22 cellular contexts compared by ENCODE assay signal in the genomic region with DNA sequence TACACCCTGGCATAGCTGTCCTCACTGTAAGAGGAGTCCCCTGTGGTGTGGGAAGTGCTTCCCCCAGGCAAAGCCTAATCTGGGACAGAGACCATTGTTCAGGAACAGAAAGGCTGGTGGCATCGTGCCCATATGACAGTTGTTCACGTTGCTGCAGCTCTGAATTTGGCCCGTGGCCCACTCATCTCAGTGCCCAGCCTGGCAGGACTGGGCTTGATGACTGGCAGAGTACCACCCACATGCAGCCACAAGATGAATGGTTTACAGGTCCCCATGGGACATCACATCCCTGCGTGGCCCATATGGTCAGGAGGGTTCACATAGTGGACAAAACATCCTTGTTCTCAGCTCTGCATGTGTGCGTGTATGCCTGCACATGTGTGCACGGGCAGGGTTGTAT. TPM values are rescaled to one million over a fixed set of nuclear protein-coding genes. Genes with fewer than 3 reads are reported as not detected.
DNase-seq lines count a peak whose midpoint lies in the region; ATAC-seq, FAIRE-seq and TF ChIP-seq lines count a peak whose summit lies in the region.
"Had no signal": no experiment of that assay in that cellular context is flagged by ENCODE, and none has a peak within 500 bp of the region (broad histone marks: within the 10 kb centered on the region; RNA-seq: fewer than 3 reads in every experiment).

No MANE protein-coding gene starts in this region.

- no peaks in the 10 kb centered on the region for H3K9me2 ChIP-seq in Karpas-422 (replicated peaks; ENCODE audit: insufficient read depth, low read length)

- BruUV-seq in HepG2 (replicated peaks; lab: Mats Ljungman, UMichigan): no TSS peak

- 0 out of 2 replicates have a peak, but pooled peaks cover 9% of the 10 kb centered on the region for H3K4me1 ChIP-seq in HepG2 (ENCODE audit: insufficient read depth, low read length)
- H3K4me1 ChIP-seq in right lobe of liver: no peaks in the 10 kb centered on the region
- H3K4me1 ChIP-seq in Karpas-422 (ENCODE audit: low read length): peaks cover 11% of the 10 kb centered on the region; the same call in 1 of the 2 replicates
- H3K4me1 ChIP-seq: gastroesophageal sphincter, left lung, uterus had no signal

- FAIRE-seq in HepG2 (lab: Jason Lieb, UNC): no peak
- FAIRE-seq: colon, G401.6 had no signal

- H3K27me3 ChIP-seq in HepG2 (ENCODE audit: control insufficient read depth in 1 of 2, insufficient read depth in 2 of 2, low read length in 2 of 2): peaks cover 1 to 52% of the 10 kb centered on the region in 2 experiments; a peak in 4 of 5 replicates
- H3K27me3 ChIP-seq in right lobe of liver: no peaks in the 10 kb centered on the region
- H3K27me3 ChIP-seq in Karpas-422 (ENCODE audit: low read length): no peaks in the 10 kb centered on the region
- H3K27me3 ChIP-seq: uterus had no signal

- no peak overlapping the region for H3K9ac ChIP-seq in HepG2 (ENCODE audit: insufficient read depth, low read depth, low read length)
- H3K9ac ChIP-seq in Karpas-422 (ENCODE audit: low read length): no peak overlapping the region

- H3K4me1 Mint-ChIP-seq in natural killer cell treated with Interleukin-12 subunit alpha and Interleukin-12 subunit beta and Interleukin-15 and Interleukin-18, amount 100 ng/mL, for 72 hours (ENCODE audit: low read depth in 2 of 2): no peaks in the 10 kb centered on the region

- H2AFZ ChIP-seq in HepG2 (ENCODE audit: low read length): no peak overlapping the region
- H2AFZ ChIP-seq in Karpas-422 (ENCODE audit: low read length): no peak overlapping the region
- H2AFZ ChIP-seq: PC-9 had no signal

- no peak for DNase-seq in HepG2 (ENCODE audit: low spot score)
- DNase-seq in right lobe of liver: no peak
- DNase-seq in NCI-H2081 treated with DMSO at 0.1 percent for 48 hours (lab: John Stamatoyannopoulos, UW): peak; percentile 72
- DNase-seq in cerebellar cortex (ENCODE audit: low spot score): peak; percentile 91
- no peak for DNase-seq in natural killer cell treated with Interleukin-12 subunit alpha and Interleukin-12 subunit beta and Interleukin-15 and Interleukin-18, amount 100 ng/mL, for 72 hours (ENCODE audit: low spot score)
- no peak for DNase-seq in Karpas-422
- no peak for DNase-seq in EL
- DNase-seq: ACHN; activated CD4-positive, CD25-positive, alpha-beta regulatory T cell treated with anti-CD3 and anti-CD28 coated beads, Interleukin-2, amount 50 U/mL, for 72 hours; activated gamma-delta T cell treated with Interleukin-2 at 50 U/mL for 16 hours; CD8-positive, alpha-beta T cell; left lung; NCI-H510A treated with DMSO at 0.1 percent for 48 hours; PC-9; T-helper 9 cell; uterus had no signal

- H3K4me3 ChIP-seq in HepG2 (replicated peaks in 1 of 3; ENCODE audit: insufficient read depth in 1 of 3, low read depth in 2 of 3, low read length in 3 of 3): no peak overlapping the region
- no peak overlapping the region for H3K4me3 ChIP-seq in right lobe of liver
- H3K4me3 ChIP-seq in Karpas-422 (ENCODE audit: low read length): no peak overlapping the region
- H3K4me3 ChIP-seq: gastroesophageal sphincter, left lung, PC-9, uterus had no signal

- H3K4me2 ChIP-seq in HepG2 (ENCODE audit: low read depth, low read length) (no peak overlapping the region), Karpas-422 (ENCODE audit: low read depth, low read length, poor library complexity, severe bottlenecking) (no peak overlapping the region)
- H3K4me2 ChIP-seq: PC-9 had no signal

- H3K36me3 ChIP-seq in HepG2 (replicated peaks in 1 of 2; ENCODE audit: control insufficient read depth in 1 of 2, insufficient read depth in 2 of 2, low read length in 2 of 2) (no peaks in the 10 kb centered on the region), right lobe of liver (no peaks in the 10 kb centered on the region), Karpas-422 (ENCODE audit: insufficient read depth, low read length) (no peaks in the 10 kb centered on the region)
- H3K36me3 ChIP-seq: gastroesophageal sphincter, left lung, uterus had no signal

- no peak overlapping the region for H3K4me3 Mint-ChIP-seq in natural killer cell treated with Interleukin-12 subunit alpha and Interleukin-12 subunit beta and Interleukin-15 and Interleukin-18, amount 100 ng/mL, for 72 hours
- H3K4me3 Mint-ChIP-seq: CD8-positive, alpha-beta T cell had no signal

- TF ChIP-seq RAD21 in HepG2 (CRISPR knock-in tag; IDR thresholded peaks at IDR 0.05): no peak

- in situ Hi-C loops in HepG2 (cut with HindIII; ENCODE audit: extremely low pct_ligation_motif_present, low pct_unique_long_range_greater_than_20kb): no loop called here

- H3K79me2 ChIP-seq in HepG2 (ENCODE audit: insufficient read depth, low read length) (no peaks in the 10 kb centered on the region), Karpas-422 (ENCODE audit: low read length) (no peaks in the 10 kb centered on the region)

- H3K36me3 Mint-ChIP-seq in natural killer cell treated with Interleukin-12 subunit alpha and Interleukin-12 subunit beta and Interleukin-15 and Interleukin-18, amount 100 ng/mL, for 72 hours: no peaks in the 10 kb centered on the region
- H3K36me3 Mint-ChIP-seq: CD8-positive, alpha-beta T cell had no signal

- TF ChIP-seq EP300 in HepG2 (IDR thresholded peaks at IDR 0.05; ENCODE audit: low read depth in 2 of 2, low read length in 2 of 2) (no peak), HepG2 (CRISPR knock-in tag; IDR thresholded peaks at IDR 0.05; ENCODE audit: borderline replicate concordance) (no peak)

- no peaks in the 10 kb centered on the region for H4K20me1 ChIP-seq in HepG2 (ENCODE audit: insufficient read depth, low read length)
- H4K20me1 ChIP-seq in Karpas-422 (ENCODE audit: insufficient read depth, low read depth, low read length): no peaks in the 10 kb centered on the region

- intact Hi-C loops in HepG2 (cut with micrococcal nuclease; ENCODE audit: unreplicated experiment): no loop called here
- intact Hi-C loops in right lobe of liver (cut with DNase I): no loop called here

- CTCF ChIA-PET in HepG2 (lab: Yijun Ruan, JAX; ENCODE audit: low intra/inter-chr PET ratio, low total read pairs): no interaction called here

- no peak overlapping the region for H3K27ac Mint-ChIP-seq in natural killer cell treated with Interleukin-12 subunit alpha and Interleukin-12 subunit beta and Interleukin-15 and Interleukin-18, amount 100 ng/mL, for 72 hours
- H3K27ac Mint-ChIP-seq: CD8-positive, alpha-beta T cell had no signal

- H3K27ac ChIP-seq in HepG2 (ENCODE audit: extremely low read length, insufficient read depth, low read length) (no peak overlapping the region), right lobe of liver (no peak overlapping the region), Karpas-422 (ENCODE audit: low read length) (no peak overlapping the region)
- H3K27ac ChIP-seq: gastroesophageal sphincter, left lung, PC-9, uterus had no signal

- WGBS in HepG2 (ENCODE audit: low lambda C conversion rate): 17% methylated on average over 3 of the region's 6 CpGs
- 55% methylated on average over 4 of the region's 6 CpGs for WGBS in right lobe of liver (ENCODE audit: insufficient coverage, low coverage, low lambda C conversion rate, missing lambda C conversion rate)

- ATAC-seq in HepG2 (no peak), right lobe of liver (no peak), GM21367 (IDR thresholded peaks at IDR 0.05; ENCODE audit: unreplicated experiment) (no peak)
- ATAC-seq in natural killer cell treated with Interleukin-12 subunit alpha and Interleukin-12 subunit beta and Interleukin-15 and Interleukin-18, amount 100 ng/mL, for 72 hours: no peak
- ATAC-seq: CD8-positive, alpha-beta T cell; gastroesophageal sphincter; left lung; sciatic nerve had no signal

- H3K27me3 Mint-ChIP-seq in natural killer cell treated with Interleukin-12 subunit alpha and Interleukin-12 subunit beta and Interleukin-15 and Interleukin-18, amount 100 ng/mL, for 72 hours: peaks cover 33 to 44% of the 10 kb centered on the region in 2 donors

- H3K9me3 Mint-ChIP-seq in natural killer cell treated with Interleukin-12 subunit alpha and Interleukin-12 subunit beta and Interleukin-15 and Interleukin-18, amount 100 ng/mL, for 72 hours: no peaks in the 10 kb centered on the region

- H3K9me3 ChIP-seq in HepG2 (ENCODE audit: low read length) (no peaks in the 10 kb centered on the region), right lobe of liver (no peaks in the 10 kb centered on the region), Karpas-422 (ENCODE audit: low read length) (no peaks in the 10 kb centered on the region)
- H3K9me3 ChIP-seq: uterus had no signal

- no peak for TF ChIP-seq CTCF in HepG2 (CRISPR knock-in tag; IDR thresholded peaks at IDR 0.05)
- no peak for TF ChIP-seq CTCF in right lobe of liver (IDR thresholded peaks at IDR 0.05)

- POLR2A ChIA-PET in HepG2 (lab: Yijun Ruan, JAX): no interaction called here

- no peak for TF ChIP-seq POLR2A in HepG2 (IDR thresholded peaks at IDR 0.05; ENCODE audit: insufficient read depth in 1 of 2, low read depth in 2 of 2, low read length in 2 of 2)
- no peak for TF ChIP-seq POLR2A in right lobe of liver (IDR thresholded peaks at IDR 0.05)

RNA-seq across cellular contexts. Expression of gene IQSEC3, which starts 17.5 kb away (rescaled TPM):
- total RNA-seq in HepG2 (2016; rRNA removed; fragmentation: Illumina TruSeq; extraction: Trizol) (not detected in 2 replicates), right lobe of liver (under 1 TPM in 5 of 6 experiments, not detected in 1; 0.05 to 0.64 (median 0.15) TPM)
- total RNA-seq in HepG2 (2016; cell fraction: cytosol; rRNA removed; fragmentation: Illumina TruSeq; extraction: Trizol; ENCODE audit: low read depth): not detected in 2 replicates
- total RNA-seq in HepG2 (2016; cell fraction: insoluble cytoplasmic fraction; rRNA removed; fragmentation: Illumina TruSeq; extraction: Trizol): not detected in 2 replicates
- total RNA-seq in HepG2 (2016; cell fraction: membrane; rRNA removed; fragmentation: Illumina TruSeq; extraction: Trizol): not detected in 2 replicates
- not detected in 2 replicates for total RNA-seq in HepG2 (2016; cell fraction: nucleus; rRNA removed; fragmentation: Illumina TruSeq; extraction: Trizol)
- polyA plus RNA-seq in HepG2 (2011; rRNA removed): not detected in 2 replicates
- polyA plus RNA-seq in HepG2 (2011; cell fraction: cytosol; rRNA removed): not detected in 2 replicates
- not detected in 2 replicates for polyA plus RNA-seq in HepG2 (2011; cell fraction: nucleus; rRNA removed)
- not detected in 2 replicates for polyA plus RNA-seq in HepG2 (2012)
- not detected in 2 replicates for polyA plus RNA-seq in HepG2 (2016; cell fraction: cytosol; fragmentation: Illumina TruSeq; extraction: Trizol; ENCODE audit: low read depth)
- polyA plus RNA-seq in HepG2 (2016; cell fraction: insoluble cytoplasmic fraction; fragmentation: Illumina TruSeq; extraction: Trizol; ENCODE audit: low read depth): not detected in 2 replicates
- not detected in 2 replicates for polyA plus RNA-seq in HepG2 (2016; cell fraction: membrane; fragmentation: Illumina TruSeq; extraction: Trizol; ENCODE audit: low read depth)
- polyA plus RNA-seq in HepG2 (2016; cell fraction: nucleus; fragmentation: Illumina TruSeq; extraction: Trizol; ENCODE audit: insufficient read depth, low read depth): not detected in 2 replicates
- not detected in 2 replicates for polyA minus RNA-seq in HepG2 (2011; rRNA and poly(A)+ RNA removed; ENCODE audit: low replicate concordance)
- not detected in 2 replicates for polyA minus RNA-seq in HepG2 (2011; cell fraction: cytosol; rRNA and poly(A)+ RNA removed)
- polyA minus RNA-seq in HepG2 (2011; cell fraction: nucleus; rRNA and poly(A)+ RNA removed): not detected in 2 replicates
- 1 to 10 TPM in 1 of 2 donors, under 1 TPM in 1; 0.22 to 1.1 TPM for total RNA-seq in natural killer cell treated with Interleukin-12 subunit alpha and Interleukin-12 subunit beta and Interleukin-15 and Interleukin-18, amount 100 ng/mL, for 72 hours
- not detected in 2 replicates for total RNA-seq in Karpas-422 (2014; rRNA removed; shearing (Covaris generic); ENCODE audit: low replicate concordance)
- total RNA-seq: PC-9, SK-MEL-5 had no signal

Comparison
In these comparisons a context has a peak if more than half of its experiments do, and no peak if none do; other contexts are left out.
1. DNase-seq: peak in NCI-H2081 treated with DMSO at 0.1 percent for 48 hours (single experiment) and cerebellar cortex (single experiment); none in HepG2 (single experiment), right lobe of liver (0 of 3), natural killer cell treated with Interleukin-12 subunit alpha and Interleukin-12 subunit beta and Interleukin-15 and Interleukin-18, amount 100 ng/mL, for 72 hours (single experiment), Karpas-422 (single experiment) and EL (single experiment).